ENCODE assay signal across 8 cellular contexts in genomic region chr15:92819312-92820232, GRCh38.
A peak's percentile ranks its signal among the peaks of the same experiment; 100 is the strongest.
DNase-seq lines count a peak whose midpoint lies in the region; ATAC-seq, FAIRE-seq and TF ChIP-seq lines count a peak whose summit lies in the region.

No MANE protein-coding gene starts in this region.

- H3K4me3 ChIP-seq in adrenal gland (peak overlapping the region in 2 of 4 donors; percentile 14 to 53), smooth muscle cell (peak overlapping the region; percentile 55)

- H3K4me2 ChIP-seq in smooth muscle cell: peak overlapping the region; percentile 91

- DNase-seq in GM12891 (ENCODE audit: insufficient read length, low spot score): no peak
- peak; percentile 67 for DNase-seq in M059J (ENCODE audit: low read depth)
- peak in 1 of 7 donors; percentile 11 for DNase-seq in adrenal gland
- peak; percentile 74 for DNase-seq in inferior parietal cortex (ENCODE audit: extremely low spot score)
- DNase-seq in smooth muscle cell (lab: John Stamatoyannopoulos, UW; ENCODE audit: unreplicated experiment): no peak
- DNase-seq in activated CD4-positive, alpha-beta T cell treated with anti-CD3 and anti-CD28 coated beads, Interleukin-2, amount 50 U/mL, for 1 hour: no peak
- DNase-seq in NCI-H2171 treated with DMSO at 0.1 percent for 48 hours (lab: John Stamatoyannopoulos, UW): no peak

- TF ChIP-seq CTCF in adrenal gland (IDR thresholded peaks at IDR 0.05) (no peak), smooth muscle cell (IDR thresholded peaks at IDR 0.05; ENCODE audit: borderline replicate concordance, insufficient read depth, poor library complexity, severe bottlenecking) (no peak)

- peaks cover 16 to 30% of the 10 kb centered on the region in 2 donors for H3K4me1 ChIP-seq in adrenal gland (replicated peaks in 1 of 2)
- H3K4me1 ChIP-seq in smooth muscle cell (ENCODE audit: low read depth): peaks cover 63% of the 10 kb centered on the region

- intact Hi-C loops in adrenal gland (cut with DNase I): loop anchor here in 1 of 2 donors (10.0 kb wide), 1 partner anchor 55 kb away; no protein-coding TSS in a partner anchor

- peak overlapping the region; percentile 97 for H2AFZ ChIP-seq in smooth muscle cell (ENCODE audit: low read depth)

- WGBS in adrenal gland, 4 donors: 20 to 24% (median 22%) methylated on average over 16 of the region's 16 CpGs
- 16% methylated on average over 16 of the region's 16 CpGs for WGBS in smooth muscle cell (ENCODE audit: low lambda C conversion rate)

- no peak for ATAC-seq in HG02763 (IDR thresholded peaks at IDR 0.05; ENCODE audit: unreplicated experiment)

- H3F3A ChIP-seq in smooth muscle cell (ENCODE audit: low read depth): peaks cover 19% of the 10 kb centered on the region

- no peaks in the 10 kb centered on the region for H3K9me3 ChIP-seq in adrenal gland (replicated peaks in 1 of 3)
- H3K9me3 ChIP-seq in smooth muscle cell (replicated peaks; ENCODE audit: low read depth): no peaks in the 10 kb centered on the region

- H3K9ac ChIP-seq in smooth muscle cell (ENCODE audit: low read depth): peak overlapping the region; percentile 91

- H4K20me1 ChIP-seq in smooth muscle cell (ENCODE audit: low read depth): no peaks in the 10 kb centered on the region

- TF ChIP-seq POLR2A in GM12891 (IDR thresholded peaks at IDR 0.05; ENCODE audit: low read depth, low read length): no peak
- no peak for TF ChIP-seq POLR2A in adrenal gland (IDR thresholded peaks at IDR 0.05)

- FAIRE-seq in GM12891 (lab: Jason Lieb, UNC): peak; percentile 59

- H3K27ac ChIP-seq in adrenal gland (peak overlapping the region; percentile 63 to 84 (median 77)), smooth muscle cell (ENCODE audit: low read depth) (peak overlapping the region; percentile 95)

- H3K36me3 ChIP-seq in adrenal gland (replicated peaks in 1 of 2) (no peaks in the 10 kb centered on the region), smooth muscle cell (ENCODE audit: low read depth) (no peaks in the 10 kb centered on the region)

- H3K27me3 ChIP-seq in adrenal gland: no peaks in the 10 kb centered on the region
- no peaks in the 10 kb centered on the region for H3K27me3 ChIP-seq in smooth muscle cell (ENCODE audit: low read depth)

- peaks cover 7% of the 10 kb centered on the region for H3K79me2 ChIP-seq in smooth muscle cell (ENCODE audit: low read depth)

TF ChIP-seq in GM12891, 5 proteins besides CTCF, POLR2A, EP300 and RAD21:
- TF ChIP-seq TAF1 (IDR thresholded peaks at IDR 0.05; ENCODE audit: low read depth, low read length): no peak
- no peak for TF ChIP-seq POU2F2 (IDR thresholded peaks at IDR 0.05; ENCODE audit: low read depth, low read length)
- TF ChIP-seq SPI1 (IDR thresholded peaks at IDR 0.05; ENCODE audit: low read depth, low read length): no peak
- TF ChIP-seq POLR2AphosphoS5 (IDR thresholded peaks at IDR 0.05; ENCODE audit: low read depth, low read length): no peak
- TF ChIP-seq PAX5 (IDR thresholded peaks at IDR 0.05; ENCODE audit: insufficient read depth, low read length, severe bottlenecking): no peak
TF ChIP-seq in GM12891: peak in this region for 0.

Comparison
In these comparisons a context has a peak if more than half of its experiments do, and no peak if none do; other contexts are left out.
1. DNase-seq: peak in M059J (single experiment) and inferior parietal cortex (single experiment); none in GM12891 (single experiment), smooth muscle cell (single experiment), activated CD4-positive, alpha-beta T cell treated with anti-CD3 and anti-CD28 coated beads, Interleukin-2, amount 50 U/mL, for 1 hour (single experiment) and NCI-H2171 treated with DMSO at 0.1 percent for 48 hours (single experiment).